Comparison of ENCODE assay signal across 18 cellular contexts in the genomic region with DNA sequence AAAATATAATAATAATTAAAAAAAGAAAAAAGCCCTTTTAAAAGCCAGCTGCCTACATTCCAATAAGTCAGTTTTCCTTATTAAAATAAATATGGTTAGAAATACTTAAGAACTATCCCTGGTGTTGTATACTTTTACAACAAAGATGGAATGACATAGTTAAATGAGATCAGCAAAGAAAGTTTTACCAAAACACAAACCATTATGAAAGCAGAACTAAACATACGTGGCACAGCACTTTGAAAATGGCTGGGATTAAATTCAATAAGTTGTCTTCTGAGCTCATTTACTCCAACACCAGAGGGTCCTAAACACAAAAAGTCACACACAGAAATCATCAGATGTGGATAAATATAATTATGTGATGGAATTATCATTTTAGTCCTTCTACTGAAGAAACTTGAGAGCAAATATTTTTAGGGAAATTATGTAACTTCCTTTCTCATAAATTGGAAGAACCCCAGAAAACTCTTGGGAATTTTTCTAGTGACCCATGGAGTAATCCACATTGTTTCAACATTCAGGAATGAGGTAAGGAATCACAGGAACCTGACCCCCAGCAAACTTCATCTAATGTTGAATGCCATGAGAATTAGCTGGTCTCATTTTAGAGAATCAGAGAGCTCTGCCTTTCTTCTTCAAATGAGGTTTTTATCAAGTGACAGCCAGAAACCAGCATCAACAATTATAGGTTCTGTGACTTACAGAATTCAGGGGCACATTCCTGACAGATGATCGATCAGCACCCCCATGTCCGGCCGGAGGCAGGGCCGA. TPM values are rescaled to one million over a fixed set of nuclear protein-coding genes. Genes with fewer than 3 reads are reported as not detected.
DNase-seq lines count a peak whose midpoint lies in the region; ATAC-seq and TF ChIP-seq lines count a peak whose summit lies in the region.
"Had no signal": no experiment of that assay in that cellular context is flagged by ENCODE, and none has a peak within 500 bp of the region (broad histone marks: within the 10 kb centered on the region; RNA-seq: fewer than 3 reads in every experiment).

No MANE protein-coding gene starts in this region.

- peak overlapping the region; percentile 39 for H3K4me2 ChIP-seq in skeletal muscle satellite cell (ENCODE audit: low read length)

- no peak overlapping the region for H3K4me3 Mint-ChIP-seq in CD4-positive, alpha-beta memory T cell
- H3K4me3 Mint-ChIP-seq: naive thymus-derived CD4-positive, alpha-beta T cell; stimulated activated naive B cell treated with anti-CD40 and anti-IgM and Interleukin-4, amounts not matched to agents 10 μg/mL and 1 μg/mL and 100 μg/mL, for 72 hours had no signal

- H3K36me3 Mint-ChIP-seq in CD4-positive, alpha-beta memory T cell, result no peaks in the 10 kb centered on the region
- H3K36me3 Mint-ChIP-seq: naive thymus-derived CD4-positive, alpha-beta T cell; stimulated activated naive B cell treated with anti-CD40 and anti-IgM and Interleukin-4, amounts not matched to agents 10 μg/mL and 1 μg/mL and 100 μg/mL, for 72 hours had no signal

- CTCF ChIA-PET in CD4-positive, alpha-beta memory T cell (lab: Charles Lee; ENCODE audit: partially characterized antibody), result no interaction called here

- peaks cover 0 to 2% (median 0%) of the 10 kb centered on the region in 4 donors for H3K4me1 Mint-ChIP-seq in CD4-positive, alpha-beta memory T cell
- H3K4me1 Mint-ChIP-seq: stimulated activated naive B cell treated with anti-CD40 and anti-IgM and Interleukin-4, amounts not matched to agents 10 μg/mL and 1 μg/mL and 100 μg/mL, for 72 hours had no signal

- H3K9me3 ChIP-seq in skeletal muscle satellite cell (replicated peaks; ENCODE audit: low read length), result no peaks in the 10 kb centered on the region
- no peaks in the 10 kb centered on the region for H3K9me3 ChIP-seq in CD4-positive, alpha-beta memory T cell (ENCODE audit: control insufficient read depth in 1 of 2, low read length in 2 of 2)
- H3K9me3 ChIP-seq: HAP-1, left ventricle myocardium inferior, right atrium auricular region had no signal

- intact Hi-C loops in CD4-positive, alpha-beta memory T cell (cut with micrococcal nuclease), result no loop called here

- no peak overlapping the region for H3K27ac Mint-ChIP-seq in CD4-positive, alpha-beta memory T cell
- H3K27ac Mint-ChIP-seq: naive thymus-derived CD4-positive, alpha-beta T cell; stimulated activated naive B cell treated with anti-CD40 and anti-IgM and Interleukin-4, amounts not matched to agents 10 μg/mL and 1 μg/mL and 100 μg/mL, for 72 hours had no signal

- no peaks in the 10 kb centered on the region for H3K27me3 ChIP-seq in skeletal muscle satellite cell (ENCODE audit: control insufficient read depth, insufficient read depth, low read length)
- H3K27me3 ChIP-seq in CD4-positive, alpha-beta memory T cell (ENCODE audit: insufficient read depth, low read length), result no peaks in the 10 kb centered on the region
- H3K27me3 ChIP-seq: right atrium auricular region had no signal

- peaks cover 18 to 19% of the 10 kb centered on the region in 2 donors for H3K27me3 Mint-ChIP-seq in CD4-positive, alpha-beta memory T cell

- H3K9ac ChIP-seq in skeletal muscle satellite cell (ENCODE audit: low read depth, low read length), result peak overlapping the region; percentile 66

- DNase-seq in GM03348 (ENCODE audit: low spot score), result peak; percentile 77
- DNase-seq in fibroblast of peridontal ligament (ENCODE audit: extremely low read depth), result peak; percentile 94
- DNase-seq in putamen (ENCODE audit: low spot score), result no peak
- DNase-seq in CD4-positive, alpha-beta memory T cell, result no peak
- DNase-seq in NCI-H2029 treated with DMSO at 0.1 percent for 48 hours (lab: John Stamatoyannopoulos, UW), result no peak
- DNase-seq: activated gamma-delta T cell; Calu3; hypothalamus; left ventricle myocardium inferior; naive thymus-derived CD4-positive, alpha-beta T cell; NCI-H2107; stimulated activated naive B cell treated with anti-CD40 and anti-IgM and Interleukin-4, amounts not matched to agents 10 μg/mL and 1 μg/mL and 100 μg/mL, for 72 hours had no signal

- peaks cover 32% of the 10 kb centered on the region for H3K4me1 ChIP-seq in skeletal muscle satellite cell (ENCODE audit: control insufficient read depth, insufficient read depth, low read length)
- no peaks in the 10 kb centered on the region for H3K4me1 ChIP-seq in CD4-positive, alpha-beta memory T cell (ENCODE audit: insufficient read depth, low read length)
- H3K4me1 ChIP-seq: HAP-1, left ventricle myocardium inferior, right atrium auricular region had no signal

- no peaks in the 10 kb centered on the region for H3K9me3 Mint-ChIP-seq in CD4-positive, alpha-beta memory T cell
- H3K9me3 Mint-ChIP-seq: naive thymus-derived CD4-positive, alpha-beta T cell; stimulated activated naive B cell treated with anti-CD40 and anti-IgM and Interleukin-4, amounts not matched to agents 10 μg/mL and 1 μg/mL and 100 μg/mL, for 72 hours had no signal

- POLR2A ChIA-PET in CD4-positive, alpha-beta memory T cell (lab: Charles Lee; ENCODE audit: partially characterized antibody), result no interaction called here

- H3K4me3 ChIP-seq in skeletal muscle satellite cell (ENCODE audit: low read length), result peak overlapping the region; percentile 20
- no peak overlapping the region for H3K4me3 ChIP-seq in CD4-positive, alpha-beta memory T cell (ENCODE audit: low read length in 2 of 2)
- H3K4me3 ChIP-seq: HAP-1, left ventricle myocardium inferior, right atrium auricular region had no signal

- ATAC-seq in SK-N-SH treated with all-trans-retinoic acid at 6 μM for 48 hours, result peak; percentile 54
- ATAC-seq: naive thymus-derived CD4-positive, alpha-beta T cell; stimulated activated naive B cell treated with anti-CD40 and anti-IgM and Interleukin-4, amounts not matched to agents 10 μg/mL and 1 μg/mL and 100 μg/mL, for 72 hours had no signal

- no peak overlapping the region for H3K27ac ChIP-seq in CD4-positive, alpha-beta memory T cell (ENCODE audit: low read depth, low read length)
- H3K27ac ChIP-seq: left ventricle myocardium inferior, right atrium auricular region, VCaP had no signal

- H3K36me3 ChIP-seq in skeletal muscle satellite cell (ENCODE audit: insufficient read depth, low read length), result no peaks in the 10 kb centered on the region
- H3K36me3 ChIP-seq in CD4-positive, alpha-beta memory T cell (ENCODE audit: insufficient read depth, low read length), result no peaks in the 10 kb centered on the region
- H3K36me3 ChIP-seq: HAP-1, left ventricle myocardium inferior, right atrium auricular region had no signal

TF ChIP-seq in SK-N-SH treated with all-trans-retinoic acid at 6 μM for 48 hours, 23 proteins besides CTCF, POLR2A, EP300 and RAD21:
- TF ChIP-seq ISL1 (CRISPR knock-in tag; IDR thresholded peaks at IDR 0.05) (peak; percentile 77), CREB5 (CRISPR knock-in tag; IDR thresholded peaks at IDR 0.05; ENCODE audit: low read depth) (0 out of 2 replicates have a peak, but pooled peaks have one; percentile 24), BACH2 (CRISPR knock-in tag; IDR thresholded peaks at IDR 0.05; ENCODE audit: borderline replicate concordance) (no peak)
TF ChIP-seq in SK-N-SH treated with all-trans-retinoic acid at 6 μM for 48 hours: peak in this region for 2.

RNA-seq across cellular contexts. Expression of gene TMEM237, which starts 11.5 kb away (rescaled TPM):
- 16.8 and 20.3 TPM in 2 replicates for total RNA-seq in skeletal muscle satellite cell (2012; rRNA removed)
- total RNA-seq in CD4-positive, alpha-beta memory T cell, result 1 to 10 TPM; 4.4 to 5.2 TPM
- polyA plus RNA-seq in CD4-positive, alpha-beta memory T cell, result 1 to 10 TPM; 2.4 to 3.1 TPM

RNA-seq across cellular contexts. Expression of gene MPP4, which starts 43.6 kb away (rescaled TPM):
- total RNA-seq in skeletal muscle satellite cell (2012; rRNA removed), result 9.9 and 14.4 TPM in 2 replicates
- total RNA-seq in CD4-positive, alpha-beta memory T cell, result not detected
- not detected for polyA plus RNA-seq in CD4-positive, alpha-beta memory T cell
- total RNA-seq: Calu3, cardiac septum, left ventricle myocardium inferior had no signal
- polyA plus RNA-seq: naive thymus-derived CD4-positive, alpha-beta T cell had no signal

Comparison
In these comparisons a context has a peak if more than half of its experiments do, and no peak if none do; other contexts are left out.
1. DNase-seq: peak in GM03348 (single experiment) and fibroblast of peridontal ligament (single experiment); none in putamen (single experiment), CD4-positive, alpha-beta memory T cell (0 of 5) and NCI-H2029 treated with DMSO at 0.1 percent for 48 hours (single experiment).